8 cellular contexts compared by ENCODE assay signal in genomic region chr19:43532962-43533545, GRCh38. TPM values are rescaled to one million over a fixed set of nuclear protein-coding genes. Genes with fewer than 3 reads are reported as not detected.
DNase-seq lines count a peak whose midpoint lies in the region; ATAC-seq and TF ChIP-seq lines count a peak whose summit lies in the region.

A gene with protein sequence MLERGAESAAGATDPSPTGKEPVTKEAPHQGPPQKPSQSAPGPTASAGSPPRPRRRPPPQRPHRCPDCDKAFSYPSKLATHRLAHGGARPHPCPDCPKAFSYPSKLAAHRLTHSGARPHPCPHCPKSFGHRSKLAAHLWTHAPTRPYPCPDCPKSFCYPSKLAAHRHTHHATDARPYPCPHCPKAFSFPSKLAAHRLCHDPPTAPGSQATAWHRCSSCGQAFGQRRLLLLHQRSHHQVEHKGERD (plus strand): TSS chr19:43533188. CDS start chr19:43534423, 1,235 bp downstream.

- peaks cover 0 to 11% of the 10 kb centered on the region in 2 donors for H3K36me3 ChIP-seq in left lung

- H3K4me1 ChIP-seq in left lung: peaks cover 0 to 24% of the 10 kb centered on the region in 2 donors

- H3K4me3 ChIP-seq in coronary artery (peak within 1 kb of the TSS; percentile 80), left lung (peak within 1 kb of the TSS; percentile 55 to 58)

- no peaks in the 10 kb centered on the region for H3K9me3 ChIP-seq in left lung

- H3K27ac ChIP-seq in coronary artery (peak within 1 kb of the TSS; percentile 85 to 97), left lung (peak within 1 kb of the TSS; percentile 90)

- peak; percentile 73 to 77 for DNase-seq in AML-193 (lab: John Stamatoyannopoulos, UW)
- DNase-seq in NCI-H460 (ENCODE audit: extremely low read depth, low read depth): peak; percentile 79
- peak; percentile 94 for DNase-seq in activated CD4-positive, alpha-beta T cell treated with anti-CD3 and anti-CD28 coated beads for 48 hours
- DNase-seq in coronary artery (ENCODE audit: low spot score): peak; percentile 96
- DNase-seq in left lung: peak; percentile 93 to 97
- peak; percentile 82 for DNase-seq in stimulated activated CD4-positive, alpha-beta T cell treated with anti-CD3 and anti-CD28 coated beads, Interleukin-2, amount 100 ng/mL, for 4 hours (ENCODE audit: low read depth)

- intact Hi-C loops in left lung (cut with DNase I): no loop called here

- TF ChIP-seq CTCF in coronary artery (IDR thresholded peaks at IDR 0.05): no peak
- no peak for TF ChIP-seq CTCF in left lung (IDR thresholded peaks at IDR 0.05)

- H3K27me3 ChIP-seq in left lung: no peaks in the 10 kb centered on the region

- ATAC-seq in GM19043 (IDR thresholded peaks at IDR 0.05; ENCODE audit: low read depth, unreplicated experiment) (peak; percentile 49), HG03378 (IDR thresholded peaks at IDR 0.05; ENCODE audit: unreplicated experiment) (peak; percentile 47), left lung (peak; percentile 85)

RNA-seq across cellular contexts. Expression of the gene that starts here (rescaled TPM):
- 0.32 and 0.35 TPM in 2 replicates for total RNA-seq in NCI-H460 (2014; rRNA removed; shearing (Covaris generic))
- polyA plus RNA-seq in NCI-H460 (2014; cell fraction: nucleus; rRNA removed): not detected in 2 replicates
- total RNA-seq in left lung: 1 to 10 TPM; 2.1 to 2.5 TPM

Comparison
In these comparisons a context has a peak if more than half of its experiments do, and no peak if none do; other contexts are left out.
1. Peak in every context shown above with its lines: DNase-seq, ATAC-seq, H3K4me3 ChIP-seq and H3K27ac ChIP-seq.
2. Peak in DNase-seq in NCI-H460; RNA of the gene not detected or under 1 TPM.